Comparison of ENCODE assay signal across 15 cellular contexts in the genomic region with DNA sequence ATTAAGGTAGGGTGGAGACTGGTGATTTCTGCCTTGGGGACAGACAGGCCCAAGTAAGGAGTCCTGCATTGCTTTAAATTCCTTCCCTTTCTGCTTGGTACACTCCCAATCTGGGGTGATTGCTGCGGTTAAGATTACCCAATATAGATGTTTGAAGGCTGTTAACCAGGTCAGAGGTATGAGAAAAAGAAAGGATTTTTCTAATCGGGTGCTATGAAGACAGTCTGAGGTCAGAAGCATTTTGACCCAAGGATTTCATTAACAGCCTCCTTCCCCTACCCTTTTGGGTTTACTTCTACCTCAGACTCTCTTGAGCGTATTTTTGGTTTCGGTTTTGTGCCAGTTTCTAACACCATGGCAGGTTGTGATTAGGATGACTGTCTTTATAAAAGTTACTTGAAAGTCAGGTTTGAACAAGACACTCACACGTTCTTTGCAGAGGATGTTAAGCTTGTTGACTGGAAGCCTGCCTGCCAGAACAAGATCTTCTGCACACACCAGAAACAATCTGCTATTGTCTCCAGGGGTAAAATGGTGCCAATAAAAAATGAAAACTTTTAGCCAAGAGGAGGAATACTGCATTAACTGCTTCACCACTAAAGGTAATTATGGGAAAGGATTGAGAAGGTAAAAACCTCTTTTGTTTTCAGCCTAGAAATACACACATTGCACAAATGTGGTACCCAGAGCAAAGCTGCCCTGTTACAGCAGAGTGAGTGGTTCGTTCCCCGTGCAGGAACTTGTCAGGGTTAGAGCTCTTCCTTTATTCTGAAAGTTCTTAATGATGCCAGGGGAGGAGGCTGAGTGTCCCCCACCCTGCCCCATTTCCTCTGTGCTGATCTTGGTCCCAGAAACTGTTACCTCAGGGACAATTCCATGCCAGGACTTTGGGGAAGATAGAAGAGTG.
DNase-seq lines count a peak whose midpoint lies in the region; ATAC-seq and TF ChIP-seq lines count a peak whose summit lies in the region.
"Had no signal": no experiment of that assay in that cellular context is flagged by ENCODE, and none has a peak within 500 bp of the region (broad histone marks: within the 10 kb centered on the region; RNA-seq: fewer than 3 reads in every experiment).

No MANE protein-coding gene starts in this region.

- H3K9me3 Mint-ChIP-seq in type B pancreatic cell, result peaks cover 14% of the 10 kb centered on the region
- H3K9me3 Mint-ChIP-seq in activated T-helper 1 cell treated with anti-CD3 and anti-CD28 coated beads, Interleukin-12 subunit alpha, Interleukin-12 subunit beta, Interleukin-2, Interleukin-4 antibody, amounts not matched to agents 30 ng/mL and 10 ng/mL and 1 ng/mL, durations not matched to agents 14 hours and 24 hours and 36 hours, result peaks cover 9% of the 10 kb centered on the region
- H3K9me3 Mint-ChIP-seq: T-helper 1 cell treated with Interleukin-12 subunit alpha and Interleukin-12 subunit beta and Interleukin-4 antibody, amounts not matched to agents 30 μg/mL and 1 μg/mL, for 36 hours had no signal

- no peaks in the 10 kb centered on the region for H3K4me1 Mint-ChIP-seq in type B pancreatic cell (ENCODE audit: unreplicated experiment)
- H3K4me1 Mint-ChIP-seq in activated T-helper 1 cell treated with anti-CD3 and anti-CD28 coated beads, Interleukin-12 subunit alpha, Interleukin-12 subunit beta, Interleukin-2, Interleukin-4 antibody, amounts not matched to agents 30 ng/mL and 10 ng/mL and 1 ng/mL, durations not matched to agents 14 hours and 24 hours and 36 hours (ENCODE audit: low read depth), result peaks cover 5% of the 10 kb centered on the region
- H3K4me1 Mint-ChIP-seq: activated naive CD8-positive, alpha-beta T cell treated with anti-CD3 and anti-CD28 coated beads, Interleukin-2, amount 50 U/mL, for 24 hours had no signal

- H2AFZ ChIP-seq in OCI-LY1 (ENCODE audit: low read length), result no peak overlapping the region

- H3K4me2 ChIP-seq in OCI-LY1 (ENCODE audit: low read length), result peak overlapping the region; percentile 26

- H3K27ac Mint-ChIP-seq in type B pancreatic cell, result peak overlapping the region; percentile 8
- H3K27ac Mint-ChIP-seq in activated T-helper 1 cell treated with anti-CD3 and anti-CD28 coated beads, Interleukin-12 subunit alpha, Interleukin-12 subunit beta, Interleukin-2, Interleukin-4 antibody, amounts not matched to agents 30 ng/mL and 10 ng/mL and 1 ng/mL, durations not matched to agents 14 hours and 24 hours and 36 hours, result no peak overlapping the region
- H3K27ac Mint-ChIP-seq: activated naive CD8-positive, alpha-beta T cell treated with anti-CD3 and anti-CD28 coated beads, Interleukin-2, amount 50 U/mL, for 24 hours; dendritic cell treated with granulocyte-macrophage colony-stimulating factor and Interleukin-4, amounts not matched to agents 40 ng/mL and 50 ng/mL, for 4 days; T-helper 1 cell treated with Interleukin-12 subunit alpha and Interleukin-12 subunit beta and Interleukin-4 antibody, amounts not matched to agents 30 μg/mL and 1 μg/mL, for 36 hours had no signal

- TF ChIP-seq CTCF in right atrium auricular region (IDR thresholded peaks at IDR 0.05) (no peak), OCI-LY1 (IDR thresholded peaks at IDR 0.05; ENCODE audit: low read length) (no peak), fibroblast of pulmonary artery (IDR thresholded peaks at IDR 0.05; ENCODE audit: low read length, missing control alignments) (no peak), type B pancreatic cell (conservative IDR thresholded peaks at IDR 0.05) (no peak)

- H3K4me3 ChIP-seq in right atrium auricular region (no peak overlapping the region), OCI-LY1 (ENCODE audit: low read depth, low read length, poor library complexity, severe bottlenecking) (no peak overlapping the region), fibroblast of pulmonary artery (replicated peaks; ENCODE audit: low read depth, low read length) (no peak overlapping the region), SJCRH30 (no peak overlapping the region)

- H3K9ac ChIP-seq in OCI-LY1 (ENCODE audit: low read length), result no peak overlapping the region

- no peaks in the 10 kb centered on the region for H3K9me2 ChIP-seq in OCI-LY1 (ENCODE audit: low read depth, low read length)

- no peaks in the 10 kb centered on the region for H3K36me3 ChIP-seq in right atrium auricular region
- no peaks in the 10 kb centered on the region for H3K36me3 ChIP-seq in OCI-LY1 (ENCODE audit: insufficient read depth, low read length)
- H3K36me3 ChIP-seq in SJCRH30, result no peaks in the 10 kb centered on the region

- no peaks in the 10 kb centered on the region for H3F3A ChIP-seq in OCI-LY1 (ENCODE audit: insufficient read depth, low read length)

- peaks cover 7% of the 10 kb centered on the region for H3K36me3 Mint-ChIP-seq in type B pancreatic cell
- H3K36me3 Mint-ChIP-seq in activated T-helper 1 cell treated with anti-CD3 and anti-CD28 coated beads, Interleukin-12 subunit alpha, Interleukin-12 subunit beta, Interleukin-2, Interleukin-4 antibody, amounts not matched to agents 30 ng/mL and 10 ng/mL and 1 ng/mL, durations not matched to agents 14 hours and 24 hours and 36 hours (ENCODE audit: low read depth), result no peaks in the 10 kb centered on the region

- H3K4me1 ChIP-seq in right atrium auricular region (no peaks in the 10 kb centered on the region), OCI-LY1 (ENCODE audit: insufficient read depth, low read length, severe bottlenecking) (no peaks in the 10 kb centered on the region), SJCRH30 (peaks cover 30% of the 10 kb centered on the region)

- peak; percentile 28 for ATAC-seq in Right ventricle myocardium inferior
- ATAC-seq: activated naive CD8-positive, alpha-beta T cell treated with anti-CD3 and anti-CD28 coated beads, Interleukin-2, amount 50 U/mL, for 24 hours had no signal

- no peaks in the 10 kb centered on the region for H3K79me2 ChIP-seq in OCI-LY1 (ENCODE audit: insufficient read depth, low read length)

- H4K20me1 ChIP-seq in OCI-LY1 (ENCODE audit: insufficient read depth, low read length), result no peaks in the 10 kb centered on the region

- intact Hi-C loops in Right ventricle myocardium inferior (cut with DNase I), result no loop called here
- intact Hi-C loops in activated T-helper 1 cell treated with anti-CD3 and anti-CD28 coated beads, Interleukin-12 subunit alpha, Interleukin-12 subunit beta, Interleukin-2, Interleukin-4 antibody, amounts not matched to agents 30 ng/mL and 10 ng/mL and 1 ng/mL, durations not matched to agents 14 hours and 24 hours and 36 hours (cut with micrococcal nuclease), result no loop called here

- H3K9me3 ChIP-seq in right atrium auricular region, result no peaks in the 10 kb centered on the region
- peaks cover 2% of the 10 kb centered on the region for H3K9me3 ChIP-seq in OCI-LY1 (ENCODE audit: low read length)
- H3K9me3 ChIP-seq in SJCRH30 (replicated peaks), result peaks cover 16% of the 10 kb centered on the region

- H3K27ac ChIP-seq in right atrium auricular region (no peak overlapping the region), OCI-LY1 (ENCODE audit: low read depth, low read length, poor library complexity, severe bottlenecking) (no peak overlapping the region), SJCRH30 (no peak overlapping the region)

- DNase-seq in Right ventricle myocardium inferior (ENCODE audit: missing footprints) (no peak), right atrium auricular region (ENCODE audit: low spot score) (no peak), fibroblast of pulmonary artery (ENCODE audit: low read depth) (peak; percentile 11), type B pancreatic cell (ENCODE audit: extremely low spot score, unreplicated experiment) (no peak), SJCRH30 (no peak)
- DNase-seq in activated naive CD4-positive, alpha-beta T cell treated with anti-CD3 and anti-CD28 coated beads, Interleukin-2, amount 50 U/mL, for 16 hours, result no peak
- DNase-seq in activated T-helper 1 cell treated with anti-CD3 and anti-CD28 coated beads, Interleukin-12 subunit alpha, Interleukin-12 subunit beta, Interleukin-2, Interleukin-4 antibody, amounts not matched to agents 30 ng/mL and 10 ng/mL and 1 ng/mL, durations not matched to agents 14 hours and 24 hours and 36 hours (ENCODE audit: low spot score), result no peak
- DNase-seq: activated naive CD8-positive, alpha-beta T cell treated with anti-CD3 and anti-CD28 coated beads, Interleukin-2, amount 50 U/mL, for 24 hours; DMS79 treated with DMSO at 0.1 percent for 48 hours; NCI-H1048; NCI-H69; substantia nigra had no signal

- no peaks in the 10 kb centered on the region for H3K27me3 Mint-ChIP-seq in type B pancreatic cell
- H3K27me3 Mint-ChIP-seq in activated T-helper 1 cell treated with anti-CD3 and anti-CD28 coated beads, Interleukin-12 subunit alpha, Interleukin-12 subunit beta, Interleukin-2, Interleukin-4 antibody, amounts not matched to agents 30 ng/mL and 10 ng/mL and 1 ng/mL, durations not matched to agents 14 hours and 24 hours and 36 hours (ENCODE audit: insufficient read depth), result peaks cover 3% of the 10 kb centered on the region
- H3K27me3 Mint-ChIP-seq: dendritic cell treated with granulocyte-macrophage colony-stimulating factor and Interleukin-4, amounts not matched to agents 40 ng/mL and 50 ng/mL, for 4 days had no signal

- H3K4me3 Mint-ChIP-seq in type B pancreatic cell, result no peak overlapping the region
- no peak overlapping the region for H3K4me3 Mint-ChIP-seq in activated T-helper 1 cell treated with anti-CD3 and anti-CD28 coated beads, Interleukin-12 subunit alpha, Interleukin-12 subunit beta, Interleukin-2, Interleukin-4 antibody, amounts not matched to agents 30 ng/mL and 10 ng/mL and 1 ng/mL, durations not matched to agents 14 hours and 24 hours and 36 hours
- H3K4me3 Mint-ChIP-seq: activated naive CD8-positive, alpha-beta T cell treated with anti-CD3 and anti-CD28 coated beads, Interleukin-2, amount 50 U/mL, for 24 hours; dendritic cell treated with granulocyte-macrophage colony-stimulating factor and Interleukin-4, amounts not matched to agents 40 ng/mL and 50 ng/mL, for 4 days; T-helper 1 cell treated with Interleukin-12 subunit alpha and Interleukin-12 subunit beta and Interleukin-4 antibody, amounts not matched to agents 30 μg/mL and 1 μg/mL, for 36 hours had no signal

- H3K27me3 ChIP-seq in right atrium auricular region (no peaks in the 10 kb centered on the region), OCI-LY1 (ENCODE audit: insufficient read depth, low read length) (peaks cover under 1% of the 10 kb centered on the region; the same call in 1 of the 2 replicates), SJCRH30 (no peaks in the 10 kb centered on the region)
